In genomic region chr12:131894981-131895639, GRCh38 we compare ENCODE assay signal across 8 cellular contexts. TPM values are rescaled to one million over a fixed set of nuclear protein-coding genes. Genes with fewer than 3 reads are reported as not detected.
DNase-seq lines count a peak whose midpoint lies in the region; ATAC-seq and TF ChIP-seq lines count a peak whose summit lies in the region.

No MANE protein-coding gene starts in this region.

- peaks cover 21% of the 10 kb centered on the region for H3K4me1 Mint-ChIP-seq in CD14-positive monocyte
- H3K4me1 Mint-ChIP-seq in activated naive CD4-positive, alpha-beta T cell treated with anti-CD3 and anti-CD28 coated beads, Interleukin-2, amount 10 ng/mL, durations not matched to agents 7 days and 5 days, result peaks cover 21% of the 10 kb centered on the region

- intact Hi-C loops in CD14-positive monocyte (cut with micrococcal nuclease), result loop anchor here (2.0 to 5.0 kb wide), 3 partner anchors 33 to 52 kb away; partner anchors contain the start of genes EP400 (in 1 of the 2) and PUS1 (in 1 of the 2)

- H3K36me3 ChIP-seq in right atrium auricular region (peaks cover 9% of the 10 kb centered on the region), skeletal muscle tissue (ENCODE audit: control insufficient read depth in 3 of 3, insufficient read depth in 3 of 3, low read length in 3 of 3) (peaks cover 4 to 10% (median 5%) of the 10 kb centered on the region in 3 donors)

- H3K27ac ChIP-seq in right atrium auricular region, result peak overlapping the region; percentile 99
- H3K27ac ChIP-seq in skeletal muscle tissue (ENCODE audit: low read depth, low read length), result peak overlapping the region; percentile 100

- CTCF ChIA-PET in activated naive CD4-positive, alpha-beta T cell treated with anti-CD3 and anti-CD28 coated beads, Interleukin-2, amount 10 ng/mL, durations not matched to agents 7 days and 5 days (lab: Charles Lee), result no interaction called here

- H3K36me3 Mint-ChIP-seq in CD14-positive monocyte, result peaks cover 16 to 20% of the 10 kb centered on the region in 2 donors
- H3K36me3 Mint-ChIP-seq in activated naive CD4-positive, alpha-beta T cell treated with anti-CD3 and anti-CD28 coated beads, Interleukin-2, amount 10 ng/mL, durations not matched to agents 7 days and 5 days, result peaks cover 2% of the 10 kb centered on the region

- peak overlapping the region; percentile 87 to 95 (median 91) for H3K27ac Mint-ChIP-seq in CD14-positive monocyte
- peak overlapping the region; percentile 86 for H3K27ac Mint-ChIP-seq in activated naive CD4-positive, alpha-beta T cell treated with anti-CD3 and anti-CD28 coated beads, Interleukin-2, amount 10 ng/mL, durations not matched to agents 7 days and 5 days

- peak; percentile 50 for DNase-seq in CD14-positive monocyte (ENCODE audit: low spot score)
- peak; percentile 30 for DNase-seq in activated naive CD4-positive, alpha-beta T cell treated with anti-CD3 and anti-CD28 coated beads, Interleukin-2, amount 10 ng/mL, durations not matched to agents 7 days and 5 days
- DNase-seq in right atrium auricular region (ENCODE audit: low spot score), result no peak
- no peak for DNase-seq in NCI-H226
- DNase-seq in stimulated activated CD4-positive, alpha-beta T cell treated with anti-CD3 and anti-CD28 coated beads, Interleukin-2, amount 100 ng/mL, for 48 hours, result no peak

- H3K4me1 ChIP-seq in right atrium auricular region (peaks cover 0 to 27% of the 10 kb centered on the region in 2 donors), skeletal muscle tissue (ENCODE audit: control insufficient read depth in 3 of 3, insufficient read depth in 3 of 3, low read length in 3 of 3) (peaks cover 28 to 34% (median 30%) of the 10 kb centered on the region in 3 donors)

- peaks cover 0 to 2% (median 0%) of the 10 kb centered on the region in 7 donors for H3K9me3 Mint-ChIP-seq in CD14-positive monocyte
- no peaks in the 10 kb centered on the region for H3K9me3 Mint-ChIP-seq in activated naive CD4-positive, alpha-beta T cell treated with anti-CD3 and anti-CD28 coated beads, Interleukin-2, amount 10 ng/mL, durations not matched to agents 7 days and 5 days

- H3K27me3 ChIP-seq in right atrium auricular region (no peaks in the 10 kb centered on the region), skeletal muscle tissue (ENCODE audit: control insufficient read depth in 3 of 3, insufficient read depth in 3 of 3, low read length in 3 of 3) (no peaks in the 10 kb centered on the region)

- H3K9me3 ChIP-seq in right atrium auricular region (no peaks in the 10 kb centered on the region), skeletal muscle tissue (ENCODE audit: control insufficient read depth in 3 of 3, low read length in 3 of 3) (no peaks in the 10 kb centered on the region)

- peak overlapping the region; percentile 87 to 93 for H3K4me3 Mint-ChIP-seq in CD14-positive monocyte
- peak overlapping the region; percentile 85 for H3K4me3 Mint-ChIP-seq in activated naive CD4-positive, alpha-beta T cell treated with anti-CD3 and anti-CD28 coated beads, Interleukin-2, amount 10 ng/mL, durations not matched to agents 7 days and 5 days

- TF ChIP-seq CTCF in CD14-positive monocyte (IDR thresholded peaks at IDR 0.05) (no peak), right atrium auricular region (IDR thresholded peaks at IDR 0.05) (no peak)

- peaks cover 0 to 1% (median 0%) of the 10 kb centered on the region in 3 donors for H3K27me3 Mint-ChIP-seq in CD14-positive monocyte (ENCODE audit: low read depth in 3 of 3)
- H3K27me3 Mint-ChIP-seq in activated naive CD4-positive, alpha-beta T cell treated with anti-CD3 and anti-CD28 coated beads, Interleukin-2, amount 10 ng/mL, durations not matched to agents 7 days and 5 days, result no peaks in the 10 kb centered on the region

- H3K4me3 ChIP-seq in right atrium auricular region, result peak overlapping the region; percentile 67 to 82
- peak overlapping the region; percentile 80 to 88 (median 88) for H3K4me3 ChIP-seq in skeletal muscle tissue (ENCODE audit: low read length in 3 of 3)

- ATAC-seq in HG02588 (IDR thresholded peaks at IDR 0.05; ENCODE audit: unreplicated experiment) (peak; percentile 10), GM21619 (IDR thresholded peaks at IDR 0.05; ENCODE audit: unreplicated experiment) (no peak)

- H3K9ac ChIP-seq in skeletal muscle tissue (ENCODE audit: low read depth in 1 of 3, low read length in 3 of 3), result peak overlapping the region; percentile 97 to 98 (median 97)

RNA-seq across cellular contexts. Expression of gene ULK1, which starts 0.7 kb away (rescaled TPM):
- 1 to 10 TPM; 1.0 to 1.3 TPM for polyA plus RNA-seq in CD14-positive monocyte
- total RNA-seq in right atrium auricular region (10 to 100 TPM; 16.2 to 23.4 TPM), skeletal muscle tissue (5.7 TPM)

RNA-seq across cellular contexts. Expression of gene PUS1, which starts 34.0 kb away (rescaled TPM):
- polyA plus RNA-seq in CD14-positive monocyte, result 1 to 10 TPM; 5.1 to 6.9 TPM
- 10 to 100 TPM in 1 of 2 donors, 1 to 10 TPM in 1; 5.0 to 10.3 TPM for total RNA-seq in right atrium auricular region
- 4.7 TPM for total RNA-seq in skeletal muscle tissue

RNA-seq across cellular contexts. Expression of gene EP400, which starts 54.6 kb away (rescaled TPM):
- polyA plus RNA-seq in CD14-positive monocyte, result under 1 TPM; 0.65 to 0.81 TPM
- total RNA-seq in right atrium auricular region (10 to 100 TPM; 10.5 to 15.5 TPM), skeletal muscle tissue (11.0 TPM)

Comparison
In these comparisons a context has a peak if more than half of its experiments do, and no peak if none do; other contexts are left out.
1. DNase-seq: peak in CD14-positive monocyte (single experiment) and activated naive CD4-positive, alpha-beta T cell treated with anti-CD3 and anti-CD28 coated beads, Interleukin-2, amount 10 ng/mL, durations not matched to agents 7 days and 5 days (single experiment); none in right atrium auricular region (single experiment), NCI-H226 (single experiment) and stimulated activated CD4-positive, alpha-beta T cell treated with anti-CD3 and anti-CD28 coated beads, Interleukin-2, amount 100 ng/mL, for 48 hours (0 of 2).